In genomic region chr22:39627208-39627607, GRCh38 we compare ENCODE assay signal across 23 cellular contexts. TPM values are rescaled to one million over a fixed set of nuclear protein-coding genes. Genes with fewer than 3 reads are reported as not detected.
DNase-seq lines count a peak whose midpoint lies in the region; ATAC-seq and TF ChIP-seq lines count a peak whose summit lies in the region.
"Had no signal": no experiment of that assay in that cellular context is flagged by ENCODE, and none has a peak within 500 bp of the region (broad histone marks: within the 10 kb centered on the region; RNA-seq: fewer than 3 reads in every experiment).

No MANE protein-coding gene starts in this region.

- H3K36me3 Mint-ChIP-seq in natural killer cell: no peaks in the 10 kb centered on the region
- H3K36me3 Mint-ChIP-seq in natural killer cell treated with Interleukin-12 subunit alpha and Interleukin-12 subunit beta and Interleukin-15 and Interleukin-18, amount 100 ng/mL, for 72 hours: no peaks in the 10 kb centered on the region
- H3K36me3 Mint-ChIP-seq in immature natural killer cell: no peaks in the 10 kb centered on the region
- H3K36me3 Mint-ChIP-seq in activated T-helper 1 cell treated with anti-CD3 and anti-CD28 coated beads, Interleukin-12 subunit alpha, Interleukin-12 subunit beta, Interleukin-2, Interleukin-4 antibody, amounts not matched to agents 30 ng/mL and 10 ng/mL and 1 ng/mL, durations not matched to agents 14 hours and 24 hours and 36 hours (ENCODE audit: low read depth): no peaks in the 10 kb centered on the region
- H3K36me3 Mint-ChIP-seq: CD4-positive, CD25-positive, alpha-beta regulatory T cell; CD8-positive, alpha-beta T cell had no signal

- H3K4me1 ChIP-seq in PC-9 (replicated peaks; ENCODE audit: insufficient read depth): peaks cover 27% of the 10 kb centered on the region
- H3K4me1 ChIP-seq in osteoblast (ENCODE audit: insufficient read depth, low read length): no peaks in the 10 kb centered on the region
- no peaks in the 10 kb centered on the region for H3K4me1 ChIP-seq in ascending aorta
- H3K4me1 ChIP-seq: A549, BE2C had no signal

- no peaks in the 10 kb centered on the region for H3K36me3 ChIP-seq in PC-9 (ENCODE audit: low read depth)
- no peaks in the 10 kb centered on the region for H3K36me3 ChIP-seq in osteoblast (ENCODE audit: insufficient read depth, low read length)
- H3K36me3 ChIP-seq in ascending aorta: no peaks in the 10 kb centered on the region
- H3K36me3 ChIP-seq: BE2C had no signal

- H3K27me3 Mint-ChIP-seq in natural killer cell (ENCODE audit: low read depth in 2 of 2) (peaks cover 0 to 12% of the 10 kb centered on the region in 2 donors), immature natural killer cell (ENCODE audit: low read depth in 3 of 3) (peaks cover 0 to 5% (median 0%) of the 10 kb centered on the region in 3 donors)
- H3K27me3 Mint-ChIP-seq in natural killer cell treated with Interleukin-12 subunit alpha and Interleukin-12 subunit beta and Interleukin-15 and Interleukin-18, amount 100 ng/mL, for 72 hours: peaks cover 7 to 9% of the 10 kb centered on the region in 2 donors
- H3K27me3 Mint-ChIP-seq in activated T-helper 1 cell treated with anti-CD3 and anti-CD28 coated beads, Interleukin-12 subunit alpha, Interleukin-12 subunit beta, Interleukin-2, Interleukin-4 antibody, amounts not matched to agents 30 ng/mL and 10 ng/mL and 1 ng/mL, durations not matched to agents 14 hours and 24 hours and 36 hours (ENCODE audit: insufficient read depth): peaks cover 5% of the 10 kb centered on the region
- H3K27me3 Mint-ChIP-seq: CD4-positive, CD25-positive, alpha-beta regulatory T cell had no signal

- intact Hi-C loops in natural killer cell (cut with micrococcal nuclease) (no loop called here), PC-9 (cut with micrococcal nuclease; ENCODE audit: unreplicated experiment) (loop anchor here (10.0 kb wide), 1 partner anchor 308 kb away; no protein-coding TSS in a partner anchor), ascending aorta (cut with DNase I) (no loop called here)
- intact Hi-C loops in activated T-helper 1 cell treated with anti-CD3 and anti-CD28 coated beads, Interleukin-12 subunit alpha, Interleukin-12 subunit beta, Interleukin-2, Interleukin-4 antibody, amounts not matched to agents 30 ng/mL and 10 ng/mL and 1 ng/mL, durations not matched to agents 14 hours and 24 hours and 36 hours (cut with micrococcal nuclease): no loop called here

- H3F3A ChIP-seq in PC-9 (ENCODE audit: insufficient read depth, low read depth): peaks cover 17% of the 10 kb centered on the region; the same call in 1 of the 2 replicates

- H3K4me3 Mint-ChIP-seq in natural killer cell (no peak overlapping the region), immature natural killer cell (peak overlapping the region in 3 of 5 donors; percentile 2 to 41 (median 40))
- H3K4me3 Mint-ChIP-seq in natural killer cell treated with Interleukin-12 subunit alpha and Interleukin-12 subunit beta and Interleukin-15 and Interleukin-18, amount 100 ng/mL, for 72 hours: no peak overlapping the region
- H3K4me3 Mint-ChIP-seq in activated T-helper 1 cell treated with anti-CD3 and anti-CD28 coated beads, Interleukin-12 subunit alpha, Interleukin-12 subunit beta, Interleukin-2, Interleukin-4 antibody, amounts not matched to agents 30 ng/mL and 10 ng/mL and 1 ng/mL, durations not matched to agents 14 hours and 24 hours and 36 hours: no peak overlapping the region
- H3K4me3 Mint-ChIP-seq: CD4-positive, CD25-positive, alpha-beta regulatory T cell; CD8-positive, alpha-beta T cell had no signal

- H3K27me3 ChIP-seq in PC-9 (ENCODE audit: insufficient read depth, low read depth) (no peaks in the 10 kb centered on the region), osteoblast (ENCODE audit: insufficient read depth, low read length) (peaks cover 28% of the 10 kb centered on the region), ascending aorta (no peaks in the 10 kb centered on the region)
- H3K27me3 ChIP-seq: BE2C had no signal

- peaks cover 6 to 17% of the 10 kb centered on the region in 2 donors for H3K4me1 Mint-ChIP-seq in natural killer cell
- peaks cover 16 to 17% of the 10 kb centered on the region in 2 donors for H3K4me1 Mint-ChIP-seq in natural killer cell treated with Interleukin-12 subunit alpha and Interleukin-12 subunit beta and Interleukin-15 and Interleukin-18, amount 100 ng/mL, for 72 hours (ENCODE audit: low read depth in 2 of 2)
- peaks cover 11 to 12% of the 10 kb centered on the region in 2 donors for H3K4me1 Mint-ChIP-seq in immature natural killer cell
- peaks cover 7% of the 10 kb centered on the region for H3K4me1 Mint-ChIP-seq in activated T-helper 1 cell treated with anti-CD3 and anti-CD28 coated beads, Interleukin-12 subunit alpha, Interleukin-12 subunit beta, Interleukin-2, Interleukin-4 antibody, amounts not matched to agents 30 ng/mL and 10 ng/mL and 1 ng/mL, durations not matched to agents 14 hours and 24 hours and 36 hours (ENCODE audit: low read depth)

- no peak overlapping the region for H2AFZ ChIP-seq in PC-9
- no peak overlapping the region for H2AFZ ChIP-seq in osteoblast (ENCODE audit: low read length)
- H2AFZ ChIP-seq: GM23248 had no signal

- H3K9me3 ChIP-seq in PC-9 (ENCODE audit: insufficient read depth, low read depth) (no peaks in the 10 kb centered on the region), osteoblast (ENCODE audit: low read depth, low read length) (no peaks in the 10 kb centered on the region), ascending aorta (no peaks in the 10 kb centered on the region)
- H3K9me3 ChIP-seq: A549, BE2C had no signal

- no peaks in the 10 kb centered on the region for H3K9me2 ChIP-seq in PC-9 (ENCODE audit: insufficient read depth)

- H3K4me3 ChIP-seq in PC-9: no peak overlapping the region
- no peak overlapping the region for H3K4me3 ChIP-seq in osteoblast (ENCODE audit: insufficient read depth, low read length)
- no peak overlapping the region for H3K4me3 ChIP-seq in ascending aorta
- H3K4me3 ChIP-seq: A549, GM12878, GM23248 had no signal

- H3K9me3 Mint-ChIP-seq in natural killer cell: no peaks in the 10 kb centered on the region
- no peaks in the 10 kb centered on the region for H3K9me3 Mint-ChIP-seq in natural killer cell treated with Interleukin-12 subunit alpha and Interleukin-12 subunit beta and Interleukin-15 and Interleukin-18, amount 100 ng/mL, for 72 hours
- H3K9me3 Mint-ChIP-seq in immature natural killer cell: no peaks in the 10 kb centered on the region
- H3K9me3 Mint-ChIP-seq in activated T-helper 1 cell treated with anti-CD3 and anti-CD28 coated beads, Interleukin-12 subunit alpha, Interleukin-12 subunit beta, Interleukin-2, Interleukin-4 antibody, amounts not matched to agents 30 ng/mL and 10 ng/mL and 1 ng/mL, durations not matched to agents 14 hours and 24 hours and 36 hours: no peaks in the 10 kb centered on the region
- H3K9me3 Mint-ChIP-seq: CD4-positive, CD25-positive, alpha-beta regulatory T cell; CD8-positive, alpha-beta T cell had no signal

- POLR2A ChIA-PET in PC-9 (lab: Charles Lee; ENCODE audit: unreplicated experiment): no interaction called here

- H3K27ac ChIP-seq in PC-9 (no peak overlapping the region), osteoblast (ENCODE audit: low read depth, low read length) (no peak overlapping the region), ascending aorta (no peak overlapping the region)
- H3K27ac ChIP-seq: A549, C4-2B, GM23248 had no signal

- no peak for TF ChIP-seq CTCF in natural killer cell (IDR thresholded peaks at IDR 0.05)
- no peak for TF ChIP-seq CTCF in PC-9 (conservative IDR thresholded peaks at IDR 0.05)
- TF ChIP-seq CTCF in osteoblast (IDR thresholded peaks at IDR 0.05; ENCODE audit: extremely low read depth, low read depth, low read length): no peak
- TF ChIP-seq CTCF in ascending aorta (IDR thresholded peaks at IDR 0.05): no peak

- no TSS peak for BruUV-seq in PC-9 (replicated peaks; lab: Mats Ljungman, UMichigan)

- no peaks in the 10 kb centered on the region for H4K20me1 ChIP-seq in PC-9 (ENCODE audit: insufficient read depth)
- no peaks in the 10 kb centered on the region for H4K20me1 ChIP-seq in osteoblast (ENCODE audit: insufficient read depth, low read length)

- CTCF ChIA-PET in PC-9 (lab: Charles Lee): no interaction called here

- H3K27ac Mint-ChIP-seq in natural killer cell (no peak overlapping the region), immature natural killer cell (peak overlapping the region in 1 of 6 donors; percentile 33)
- no peak overlapping the region for H3K27ac Mint-ChIP-seq in natural killer cell treated with Interleukin-12 subunit alpha and Interleukin-12 subunit beta and Interleukin-15 and Interleukin-18, amount 100 ng/mL, for 72 hours
- H3K27ac Mint-ChIP-seq in activated T-helper 1 cell treated with anti-CD3 and anti-CD28 coated beads, Interleukin-12 subunit alpha, Interleukin-12 subunit beta, Interleukin-2, Interleukin-4 antibody, amounts not matched to agents 30 ng/mL and 10 ng/mL and 1 ng/mL, durations not matched to agents 14 hours and 24 hours and 36 hours: no peak overlapping the region
- H3K27ac Mint-ChIP-seq: CD8-positive, alpha-beta T cell had no signal

- H3K79me2 ChIP-seq in PC-9 (ENCODE audit: low read depth): no peaks in the 10 kb centered on the region
- no peaks in the 10 kb centered on the region for H3K79me2 ChIP-seq in osteoblast (ENCODE audit: insufficient read depth, low read length)

- ATAC-seq in natural killer cell (peak; percentile 48 to 76 (median 64)), HG03571 (IDR thresholded peaks at IDR 0.05; ENCODE audit: unreplicated experiment) (no peak)
- ATAC-seq in natural killer cell treated with Interleukin-12 subunit alpha and Interleukin-12 subunit beta and Interleukin-15 and Interleukin-18, amount 100 ng/mL, for 72 hours: no peak
- ATAC-seq: A549; CD8-positive, alpha-beta T cell; GM12878 had no signal

- H3K4me2 ChIP-seq in PC-9 (peak overlapping the region; percentile 55), osteoblast (ENCODE audit: insufficient read depth, low read length) (no peak overlapping the region)
- H3K4me2 ChIP-seq: A549 had no signal

- DNase-seq in natural killer cell: no peak
- no peak for DNase-seq in natural killer cell treated with Interleukin-12 subunit alpha and Interleukin-12 subunit beta and Interleukin-15 and Interleukin-18, amount 100 ng/mL, for 72 hours (ENCODE audit: low spot score)
- DNase-seq in PC-9: peak in 1 of 2 experiments; percentile 46
- peak; percentile 16 to 37 (median 21) for DNase-seq in immature natural killer cell
- DNase-seq in osteoblast (ENCODE audit: insufficient read length, low spot score, missing footprints): peak; percentile 54
- DNase-seq in ascending aorta (ENCODE audit: low spot score in 2 of 2): no peak
- DNase-seq in activated T-helper 1 cell treated with anti-CD3 and anti-CD28 coated beads, Interleukin-12 subunit alpha, Interleukin-12 subunit beta, Interleukin-2, Interleukin-4 antibody, amounts not matched to agents 30 ng/mL and 10 ng/mL and 1 ng/mL, durations not matched to agents 14 hours and 24 hours and 36 hours (ENCODE audit: low spot score): no peak
- DNase-seq: 8988T; ACHN; AML-193; BE2C; CD4-positive, CD25-positive, alpha-beta regulatory T cell; CD8-positive, alpha-beta T cell; DMS 273 treated with DMSO at 0.1 percent for 48 hours; DMS79; EL; GDM1; GM23248; HCEC 1CT had no signal

RNA-seq across cellular contexts. Expression of gene CACNA1I, which starts 56.7 kb away (rescaled TPM):
- total RNA-seq in natural killer cell (under 1 TPM; 0.05 to 0.83 (median 0.72) TPM), PC-9 (2021) (2.5 and 2.8 TPM in 2 replicates), osteoblast (under 0.01 TPM in 2 replicates), ascending aorta (not detected)
- total RNA-seq in natural killer cell treated with Interleukin-12 subunit alpha and Interleukin-12 subunit beta and Interleukin-15 and Interleukin-18, amount 100 ng/mL, for 72 hours: under 1 TPM in 1 of 2 donors, not detected in 1; 0.17 TPM
- not detected for polyA plus RNA-seq in immature natural killer cell
- total RNA-seq in activated T-helper 1 cell treated with anti-CD3 and anti-CD28 coated beads, Interleukin-12 subunit alpha, Interleukin-12 subunit beta, Interleukin-2, Interleukin-4 antibody, amounts not matched to agents 30 ng/mL and 10 ng/mL and 1 ng/mL, durations not matched to agents 14 hours and 24 hours and 36 hours: 0.02 and 0.03 TPM in 2 replicates
- total RNA-seq: GM23248 had no signal
- polyA plus RNA-seq: GM23248 had no signal

Comparison
In these comparisons a context has a peak if more than half of its experiments do, and no peak if none do; other contexts are left out.
1. ATAC-seq: peak in natural killer cell (3 of 3); none in natural killer cell treated with Interleukin-12 subunit alpha and Interleukin-12 subunit beta and Interleukin-15 and Interleukin-18, amount 100 ng/mL, for 72 hours (0 of 2) and HG03571 (single experiment).
2. DNase-seq: peak in immature natural killer cell (3 of 3) and osteoblast (single experiment); none in natural killer cell (single experiment), natural killer cell treated with Interleukin-12 subunit alpha and Interleukin-12 subunit beta and Interleukin-15 and Interleukin-18, amount 100 ng/mL, for 72 hours (single experiment), ascending aorta (0 of 2) and activated T-helper 1 cell treated with anti-CD3 and anti-CD28 coated beads, Interleukin-12 subunit alpha, Interleukin-12 subunit beta, Interleukin-2, Interleukin-4 antibody, amounts not matched to agents 30 ng/mL and 10 ng/mL and 1 ng/mL, durations not matched to agents 14 hours and 24 hours and 36 hours (single experiment).
3. H3K4me3 Mint-ChIP-seq: peak in immature natural killer cell (3 of 5); none in natural killer cell (single experiment), natural killer cell treated with Interleukin-12 subunit alpha and Interleukin-12 subunit beta and Interleukin-15 and Interleukin-18, amount 100 ng/mL, for 72 hours (single experiment) and activated T-helper 1 cell treated with anti-CD3 and anti-CD28 coated beads, Interleukin-12 subunit alpha, Interleukin-12 subunit beta, Interleukin-2, Interleukin-4 antibody, amounts not matched to agents 30 ng/mL and 10 ng/mL and 1 ng/mL, durations not matched to agents 14 hours and 24 hours and 36 hours (single experiment).